In genomic region chr15:45635191-45635638, GRCh38 we compare ENCODE assay signal across 8 cellular contexts. TPM values are rescaled to one million over a fixed set of nuclear protein-coding genes. Genes with fewer than 3 reads are reported as not detected.
A peak's percentile ranks its signal among the peaks of the same experiment; 100 is the strongest.
DNase-seq lines count a peak whose midpoint lies in the region; ATAC-seq and TF ChIP-seq lines count a peak whose summit lies in the region.

No MANE protein-coding gene starts in this region.

- no peaks in the 10 kb centered on the region for H3K36me3 ChIP-seq in DOHH2 (ENCODE audit: control insufficient read depth, low read length)

- peak; percentile 80 for TF ChIP-seq CTCF in DOHH2 (IDR thresholded peaks at IDR 0.05; ENCODE audit: low read depth, low read length, poor library complexity, severe bottlenecking)

- no peaks in the 10 kb centered on the region; the same call in 1 of the 2 replicates for H3K9me2 ChIP-seq in DOHH2 (replicated peaks; ENCODE audit: control insufficient read depth, low read length)

- peak overlapping the region; percentile 88 for H3K4me2 ChIP-seq in DOHH2 (ENCODE audit: low read length)

- no peaks in the 10 kb centered on the region for H4K20me1 ChIP-seq in DOHH2 (ENCODE audit: control insufficient read depth, insufficient read depth, low read depth, low read length)

- peaks cover 13% of the 10 kb centered on the region for H3K27me3 ChIP-seq in DOHH2 (ENCODE audit: control insufficient read depth, low read length)

- no peak for TF ChIP-seq RAD21 in Ishikawa (IDR thresholded peaks at IDR 0.05; ENCODE audit: low read depth)

- H3K4me3 ChIP-seq in DOHH2 (ENCODE audit: low read length), result peak overlapping the region; percentile 77

- H3K79me2 ChIP-seq in DOHH2 (ENCODE audit: control insufficient read depth, low read length), result no peaks in the 10 kb centered on the region

- peak; percentile 62 for ATAC-seq in GM21528 (IDR thresholded peaks at IDR 0.05; ENCODE audit: low FRiP score, unreplicated experiment)

- DNase-seq in activated CD4-positive, alpha-beta T cell treated with anti-CD3 and anti-CD28 coated beads, Interleukin-2, amount 50 U/mL, for 1 hour, result peak; percentile 62
- peak; percentile 38 for DNase-seq in effector CD8-positive, alpha-beta T cell (lab: John Stamatoyannopoulos, UW)
- DNase-seq in midbrain (lab: John Stamatoyannopoulos, UW) (peak; percentile 17), H4 (ENCODE audit: low spot score) (no peak)
- DNase-seq in stimulated activated CD8-positive, alpha-beta memory T cell treated with anti-CD3 and anti-CD28 coated beads, Interleukin-4, amount 100 ng/mL, for 1 hour (ENCODE audit: low read depth in 2 of 2, low spot score in 1 of 2), result peak; percentile 42 to 46

- H3K9me3 ChIP-seq in DOHH2 (ENCODE audit: control insufficient read depth, insufficient read depth, low read length), result no peaks in the 10 kb centered on the region

- H3K27ac ChIP-seq in DOHH2 (ENCODE audit: low read depth, low read length), result no peak overlapping the region

- no peaks in the 10 kb centered on the region for H3F3A ChIP-seq in DOHH2 (ENCODE audit: control insufficient read depth, insufficient read depth)

- peaks cover 30% of the 10 kb centered on the region for H3K4me1 ChIP-seq in DOHH2 (ENCODE audit: control insufficient read depth, low read length)

- no peak for TF ChIP-seq EP300 in Ishikawa (IDR thresholded peaks at IDR 0.05; ENCODE audit: borderline replicate concordance)

TF ChIP-seq in Ishikawa, 13 proteins besides CTCF, POLR2A, EP300 and RAD21:
- no peak for TF ChIP-seq YY1 (IDR thresholded peaks at IDR 0.05; ENCODE audit: low read depth)
- TF ChIP-seq USF1 (IDR thresholded peaks at IDR 0.05), result no peak
- TF ChIP-seq CREB1 (IDR thresholded peaks at IDR 0.05; ENCODE audit: low read depth), result no peak
- no peak for TF ChIP-seq TEAD4 (IDR thresholded peaks at IDR 0.05)
- peak; percentile 41; the same call in 1 of the 2 replicates for TF ChIP-seq ZBTB7A (IDR thresholded peaks at IDR 0.05; ENCODE audit: low read depth)
- peak; percentile 6; the same call in 1 of the 2 replicates for TF ChIP-seq TAF1 (IDR thresholded peaks at IDR 0.05; ENCODE audit: low read depth)

RNA-seq across cellular contexts. Expression of gene SQOR, which starts 0.4 kb away (rescaled TPM):
- total RNA-seq in H4 (2014; rRNA removed; shearing (Covaris generic)), result 7.5 and 16.1 TPM in 2 replicates

RNA-seq across cellular contexts. Expression of gene BLOC1S6, which starts 48.0 kb away (rescaled TPM):
- total RNA-seq in H4 (2014; rRNA removed; shearing (Covaris generic)), result 44.0 and 59.2 TPM in 2 replicates
